8 cellular contexts compared by ENCODE assay signal in genomic region chr1:4655674-4656532, GRCh38. TPM values are rescaled to one million over a fixed set of nuclear protein-coding genes. Genes with fewer than 3 reads are reported as not detected.
DNase-seq lines count a peak whose midpoint lies in the region; ATAC-seq, FAIRE-seq and TF ChIP-seq lines count a peak whose summit lies in the region.

No MANE protein-coding gene starts in this region.

- FAIRE-seq in GM12878 (lab: Jason Lieb, UNC) (no peak), GM12891 (lab: Jason Lieb, UNC) (no peak)

- H3K4me3 Mint-ChIP-seq in stimulated activated effector memory CD8-positive, alpha-beta T cell treated with anti-CD3 and anti-CD28 coated beads, Interleukin-12 subunit alpha, Interleukin-12 subunit beta, amount 100 ng/mL, for 72 hours = no peak overlapping the region

- H3K4me2 ChIP-seq in GM12878 (ENCODE audit: control insufficient read depth, insufficient read depth) = no peak overlapping the region

- H3K9me3 ChIP-seq in GM12878 (replicated peaks; ENCODE audit: control insufficient read depth, insufficient read depth, low read length) (no peaks in the 10 kb centered on the region), suprapubic skin (no peaks in the 10 kb centered on the region)

- no TSS peak for BruUV-seq in GM12878 (replicated peaks; lab: Mats Ljungman, UMichigan)

- DNase-seq in Daoy (ENCODE audit: low read depth) (peak; percentile 58), KBM-7 (peak; percentile 28), GM12878 (ENCODE audit: low read depth, low spot score) (no peak), inferior parietal cortex (ENCODE audit: extremely low spot score) (peak; percentile 89), suprapubic skin (ENCODE audit: low spot score in 2 of 2) (no peak), GM12891 (ENCODE audit: insufficient read length, low spot score) (no peak)
- no peak for DNase-seq in stimulated activated effector memory CD8-positive, alpha-beta T cell treated with anti-CD3 and anti-CD28 coated beads, Interleukin-12 subunit alpha, Interleukin-12 subunit beta, amount 100 ng/mL, for 72 hours (ENCODE audit: low spot score in 2 of 2)

- H3K79me2 ChIP-seq in GM12878 (ENCODE audit: control insufficient read depth, insufficient read depth, low read length) = no peaks in the 10 kb centered on the region

- 17% methylated on average over 34 of the region's 78 CpGs for WGBS in GM12878 (ENCODE audit: insufficient coverage, insufficient replicate concordance, low lambda C conversion rate, missing lambda C conversion rate)
- WGBS in suprapubic skin = 0% methylated on average over 4 of the region's 78 CpGs

- no peak overlapping the region for H3K27ac ChIP-seq in GM12878 (ENCODE audit: control insufficient read depth, insufficient read depth)
- no peak overlapping the region for H3K27ac ChIP-seq in suprapubic skin

- H2AFZ ChIP-seq in GM12878 (ENCODE audit: control insufficient read depth, low read depth, low read length) = no peak overlapping the region

- H3K36me3 Mint-ChIP-seq in stimulated activated effector memory CD8-positive, alpha-beta T cell treated with anti-CD3 and anti-CD28 coated beads, Interleukin-12 subunit alpha, Interleukin-12 subunit beta, amount 100 ng/mL, for 72 hours = no peaks in the 10 kb centered on the region

- TF ChIP-seq RAD21 in GM12878 (IDR thresholded peaks at IDR 0.05; ENCODE audit: insufficient read depth, low read depth, low read length) = peak; percentile 37

- POLR2A ChIA-PET in GM12878 (lab: Charles Lee) = no interaction called here

- H3K27me3 ChIP-seq in GM12878 (replicated peaks in 1 of 2; ENCODE audit: control insufficient read depth in 2 of 2, insufficient read depth in 2 of 2, low read length in 1 of 2) (peaks cover 0 to 6% of the 10 kb centered on the region in 2 experiments; a peak in 3 of 4 replicates), suprapubic skin (peaks cover 92% of the 10 kb centered on the region)

- H3K4me1 ChIP-seq in GM12878 (ENCODE audit: control insufficient read depth, insufficient read depth, low read length) (no peaks in the 10 kb centered on the region), suprapubic skin (peaks cover 31% of the 10 kb centered on the region)

- TF ChIP-seq CTCF in GM12878 (IDR thresholded peaks at IDR 0.05 in 2 of 3, conservative IDR thresholded peaks at IDR 0.05 in 1 of 3; ENCODE audit: control insufficient read depth in 2 of 3, extremely low read depth in 1 of 3, insufficient read depth in 1 of 3, low read depth in 3 of 3, low read length in 3 of 3) = peak; percentile 21 to 38 (median 29); a peak in 4 of 6 replicates
- TF ChIP-seq CTCF in suprapubic skin (IDR thresholded peaks at IDR 0.05) = peak; percentile 21 to 60

- CTCF ChIA-PET in GM12878 (lab: Yijun Ruan, JAX) = no interaction called here

- H3K4me1 Mint-ChIP-seq in stimulated activated effector memory CD8-positive, alpha-beta T cell treated with anti-CD3 and anti-CD28 coated beads, Interleukin-12 subunit alpha, Interleukin-12 subunit beta, amount 100 ng/mL, for 72 hours = no peaks in the 10 kb centered on the region

- H3K9me3 Mint-ChIP-seq in stimulated activated effector memory CD8-positive, alpha-beta T cell treated with anti-CD3 and anti-CD28 coated beads, Interleukin-12 subunit alpha, Interleukin-12 subunit beta, amount 100 ng/mL, for 72 hours = no peaks in the 10 kb centered on the region

- no peak for TF ChIP-seq EP300 in GM12878 (IDR thresholded peaks at IDR 0.05; ENCODE audit: borderline replicate concordance in 1 of 2, control insufficient read depth in 1 of 2, low read depth in 2 of 2, low read length in 2 of 2)
- no peak for TF ChIP-seq EP300 in suprapubic skin (IDR thresholded peaks at IDR 0.05)

- no peak for ATAC-seq in GM12878
- ATAC-seq in stimulated activated effector memory CD8-positive, alpha-beta T cell treated with anti-CD3 and anti-CD28 coated beads, Interleukin-12 subunit alpha, Interleukin-12 subunit beta, amount 100 ng/mL, for 72 hours = no peak
- no peak for ATAC-seq in HG02970 (IDR thresholded peaks at IDR 0.05; ENCODE audit: low FRiP score, unreplicated experiment)

- H3K4me3 ChIP-seq in GM12878 (no peak overlapping the region), suprapubic skin (peak overlapping the region; percentile 53)

- RAD21 ChIA-PET in GM12878 (lab: Charles Lee; ENCODE audit: unreplicated experiment) = no interaction called here

- no peaks in the 10 kb centered on the region for H3K36me3 ChIP-seq in GM12878 (ENCODE audit: control insufficient read depth in 2 of 2, insufficient read depth in 2 of 2, low read length in 1 of 2)
- no peaks in the 10 kb centered on the region for H3K36me3 ChIP-seq in suprapubic skin

- TF ChIP-seq POLR2A in GM12878 (IDR thresholded peaks at IDR 0.05; ENCODE audit: low read depth, low read length) = no peak
- no peak for TF ChIP-seq POLR2A in suprapubic skin (IDR thresholded peaks at IDR 0.05)
- no peak for TF ChIP-seq POLR2A in GM12891 (IDR thresholded peaks at IDR 0.05; ENCODE audit: low read depth, low read length)

- intact Hi-C loops in GM12878 (cut with micrococcal nuclease; ENCODE audit: unreplicated experiment) = loop anchor here (2.0 kb wide), 1 partner anchor 171 kb away; no protein-coding TSS in a partner anchor

- H4K20me1 ChIP-seq in GM12878 (ENCODE audit: control insufficient read depth, insufficient read depth) = no peaks in the 10 kb centered on the region

- SMC1A ChIA-PET in GM12878 (lab: Charles Lee; ENCODE audit: uncharacterized antibody, unreplicated experiment) = no interaction called here

- H3K27ac Mint-ChIP-seq in stimulated activated effector memory CD8-positive, alpha-beta T cell treated with anti-CD3 and anti-CD28 coated beads, Interleukin-12 subunit alpha, Interleukin-12 subunit beta, amount 100 ng/mL, for 72 hours = no peak overlapping the region

- H3K9ac ChIP-seq in GM12878 (ENCODE audit: control insufficient read depth, insufficient read depth, low read length) = no peak overlapping the region

- in situ Hi-C loops in KBM-7 (cut with MboI; ENCODE audit: low pct_unique_long_range_greater_than_20kb, low sequenced_read_pairs) (no loop called here), GM12878 (cut with MboI) (loop anchor here (10.0 kb wide), 1 partner anchor 169 kb away; no protein-coding TSS in a partner anchor)

TF ChIP-seq in GM12878, 131 proteins besides CTCF, POLR2A, EP300 and RAD21 (continues in another document):
- TF ChIP-seq WRNIP1 (IDR thresholded peaks at IDR 0.05; ENCODE audit: borderline replicate concordance, low read depth, low read length) = no peak

TF ChIP-seq in GM12891, 5 proteins besides CTCF, POLR2A, EP300 and RAD21:
- TF ChIP-seq POU2F2 (IDR thresholded peaks at IDR 0.05; ENCODE audit: low read depth, low read length) = no peak
- no peak for TF ChIP-seq PAX5 (IDR thresholded peaks at IDR 0.05; ENCODE audit: insufficient read depth, low read length, severe bottlenecking)
- no peak for TF ChIP-seq TAF1 (IDR thresholded peaks at IDR 0.05; ENCODE audit: low read depth, low read length)

RNA-seq across cellular contexts. Expression of gene AJAP1, which starts 1.5 kb away (rescaled TPM):
- total RNA-seq in Daoy (2014; rRNA removed; shearing (Covaris generic)) = 7.0 TPM in 1 of 2 replicates, not detected in the other
- not detected in 2 replicates for total RNA-seq in GM12878 (2013; cell fraction: nucleolus; rRNA removed)
- total RNA-seq in GM12878 (2014; rRNA removed) (not detected in 2 replicates), GM12878 (2014; rRNA removed; fragmentation: Illumina TruSeq; extraction: Trizol) (not detected in 2 replicates), GM12878 (2021) (not detected in 2 replicates), suprapubic skin (1 to 10 TPM in 1 of 4 donors, under 1 TPM in 3; 0.11 to 2.3 (median 0.80) TPM)
- polyA plus RNA-seq in GM12878 (2011; ENCODE audit: low read depth) = not detected
- polyA plus RNA-seq in GM12878 (2011; rRNA removed) (not detected in 2 replicates), GM12878 (2014; fragmentation: Illumina TruSeq; extraction: Trizol) (not detected in 2 replicates), GM12878 (2014; fragmentation: Nextera tagmentation; extraction: Ambion mirVana) (not detected), GM12878 (2014; rRNA removed) (not detected in 2 replicates), GM12878 (2016; fragmentation: Nextera tagmentation; extraction: Ambion mirVana) (not detected)
- polyA plus RNA-seq in GM12878 (2011; cell fraction: cytosol; rRNA removed) = not detected in 2 replicates
- not detected in 2 replicates for polyA plus RNA-seq in GM12878 (2011; cell fraction: nucleus; rRNA removed)
- polyA plus RNA-seq in GM12878 (2012) = 0.03 TPM in 1 of 2 replicates, not detected in the other
- not detected in 2 replicates for polyA minus RNA-seq in GM12878 (2011; rRNA and poly(A)+ RNA removed)
- not detected in 2 replicates for polyA minus RNA-seq in GM12878 (2011; cell fraction: cytosol; rRNA and poly(A)+ RNA removed)
- polyA minus RNA-seq in GM12878 (2011; cell fraction: nucleus; rRNA and poly(A)+ RNA removed) = not detected in 2 replicates
- polyA plus RNA-seq in GM12891 (2012; ENCODE audit: low read depth, missing spikeins) = not detected

Comparison
In these comparisons a context has a peak if more than half of its experiments do, and no peak if none do; other contexts are left out.
1. DNase-seq: peak in Daoy (single experiment), KBM-7 (single experiment) and inferior parietal cortex (single experiment); none in GM12878 (single experiment), suprapubic skin (0 of 2), GM12891 (single experiment) and stimulated activated effector memory CD8-positive, alpha-beta T cell treated with anti-CD3 and anti-CD28 coated beads, Interleukin-12 subunit alpha, Interleukin-12 subunit beta, amount 100 ng/mL, for 72 hours (0 of 2).